20 cellular contexts compared by ENCODE assay signal in the genomic region with DNA sequence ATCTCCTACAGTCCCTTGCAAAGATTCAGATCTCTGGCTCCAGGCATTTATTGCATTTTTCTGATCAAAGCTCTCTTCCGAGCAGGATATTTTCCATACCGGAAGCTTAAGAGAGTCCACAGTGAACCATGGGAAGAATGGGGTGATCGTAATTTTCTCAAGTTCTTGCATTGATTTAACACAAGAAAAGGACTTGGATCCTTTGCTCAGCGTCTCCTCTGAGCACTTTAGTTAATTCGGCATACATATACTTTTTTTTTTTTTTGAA.
DNase-seq lines count a peak whose midpoint lies in the region; ATAC-seq and TF ChIP-seq lines count a peak whose summit lies in the region.
"Had no signal": no experiment of that assay in that cellular context is flagged by ENCODE, and none has a peak within 500 bp of the region (broad histone marks: within the 10 kb centered on the region; RNA-seq: fewer than 3 reads in every experiment).

No MANE protein-coding gene starts in this region.

- no peak overlapping the region for H3K4me3 Mint-ChIP-seq in Caco-2 (ENCODE audit: unreplicated experiment)
- no peak overlapping the region for H3K4me3 Mint-ChIP-seq in activated CD8-positive, alpha-beta T cell treated with anti-CD3 and anti-CD28 coated beads for 36 hours
- H3K4me3 Mint-ChIP-seq: activated B cell treated with CpG ODN at 0.5 μM for 24 hours; activated CD4-positive, alpha-beta memory T cell treated with anti-CD3 and anti-CD28 coated beads, Interleukin-2, amount 10 ng/mL, durations not matched to agents 7 days and 5 days; activated naive CD8-positive, alpha-beta T cell treated with anti-CD3 and anti-CD28 coated beads for 36 hours; activated T-cell treated with anti-CD3 and anti-CD28 coated beads, Interleukin-2, amount 50 U/mL, for 72 hours; CD4-positive, CD25-positive, alpha-beta regulatory T cell; dendritic cell treated with granulocyte-macrophage colony-stimulating factor and Interleukin-4, amounts not matched to agents 40 ng/mL and 50 ng/mL, for 4 days; stimulated activated naive CD8-positive, alpha-beta T cell treated with anti-CD3 and anti-CD28 coated beads, Interleukin-15, amount 100 ng/mL, for 72 hours had no signal

- H3F3A ChIP-seq in smooth muscle cell (ENCODE audit: low read depth): peaks cover 13% of the 10 kb centered on the region

- H3K4me2 ChIP-seq in smooth muscle cell (peak overlapping the region; percentile 18), neuronal stem cell (ENCODE audit: insufficient read depth, low read length, poor library complexity, severe bottlenecking) (no peak overlapping the region)

- H3K9me3 Mint-ChIP-seq in Caco-2 (ENCODE audit: unreplicated experiment): no peaks in the 10 kb centered on the region
- peaks cover 5% of the 10 kb centered on the region for H3K9me3 Mint-ChIP-seq in activated CD8-positive, alpha-beta T cell treated with anti-CD3 and anti-CD28 coated beads for 36 hours
- H3K9me3 Mint-ChIP-seq: dendritic cell treated with granulocyte-macrophage colony-stimulating factor and Interleukin-4, amounts not matched to agents 40 ng/mL and 50 ng/mL, for 4 days had no signal

- 43% methylated on average over 5 of the region's 5 CpGs for WGBS in smooth muscle cell (ENCODE audit: low lambda C conversion rate)
- no CpG with 5 or more reads among the region's 5 CpGs for WGBS in neuronal stem cell (ENCODE audit: extremely low coverage in 2 of 2, insufficient read length in 2 of 2, insufficient replicate concordance in 1 of 2), 2 donors

- no peak for ATAC-seq in activated CD8-positive, alpha-beta T cell treated with anti-CD3 and anti-CD28 coated beads for 36 hours
- ATAC-seq: K562; stimulated activated naive CD8-positive, alpha-beta T cell treated with anti-CD3 and anti-CD28 coated beads, Interleukin-15, amount 100 ng/mL, for 72 hours had no signal

- H3K27me3 Mint-ChIP-seq in Caco-2 (ENCODE audit: insufficient read depth, unreplicated experiment): no peaks in the 10 kb centered on the region
- no peaks in the 10 kb centered on the region for H3K27me3 Mint-ChIP-seq in activated CD8-positive, alpha-beta T cell treated with anti-CD3 and anti-CD28 coated beads for 36 hours
- H3K27me3 Mint-ChIP-seq: activated CD4-positive, alpha-beta memory T cell treated with anti-CD3 and anti-CD28 coated beads, Interleukin-2, amount 10 ng/mL, durations not matched to agents 7 days and 5 days; activated naive CD8-positive, alpha-beta T cell treated with anti-CD3 and anti-CD28 coated beads for 36 hours; CD4-positive, CD25-positive, alpha-beta regulatory T cell; dendritic cell treated with granulocyte-macrophage colony-stimulating factor and Interleukin-4, amounts not matched to agents 40 ng/mL and 50 ng/mL, for 4 days had no signal

- H2BK15ac ChIP-seq in neuronal stem cell (ENCODE audit: low read length): no peak overlapping the region

- H3K4me1 ChIP-seq in Caco-2 (peaks cover 28% of the 10 kb centered on the region), smooth muscle cell (ENCODE audit: low read depth) (peaks cover 12% of the 10 kb centered on the region), neuronal stem cell (ENCODE audit: control insufficient read depth in 2 of 2, insufficient read depth in 1 of 2, low read depth in 1 of 2, low read length in 2 of 2) (peaks cover 11 to 13% of the 10 kb centered on the region in 2 donors)

- peaks cover 36% of the 10 kb centered on the region for H3K4me1 Mint-ChIP-seq in Caco-2 (ENCODE audit: low read depth, unreplicated experiment)
- no peaks in the 10 kb centered on the region for H3K4me1 Mint-ChIP-seq in activated CD8-positive, alpha-beta T cell treated with anti-CD3 and anti-CD28 coated beads for 36 hours (ENCODE audit: low read depth)
- H3K4me1 Mint-ChIP-seq: activated B cell treated with CpG ODN at 0.5 μM for 24 hours; activated CD4-positive, alpha-beta memory T cell treated with anti-CD3 and anti-CD28 coated beads, Interleukin-2, amount 10 ng/mL, durations not matched to agents 7 days and 5 days; activated naive CD8-positive, alpha-beta T cell treated with anti-CD3 and anti-CD28 coated beads for 36 hours; stimulated activated naive CD8-positive, alpha-beta T cell treated with anti-CD3 and anti-CD28 coated beads, Interleukin-15, amount 100 ng/mL, for 72 hours had no signal

- no peak overlapping the region for H2BK120ac ChIP-seq in neuronal stem cell (ENCODE audit: low read depth, low read length)

- CTCF ChIA-PET in Caco-2 (lab: Charles Lee): no interaction called here
- CTCF ChIA-PET in activated CD8-positive, alpha-beta T cell treated with anti-CD3 and anti-CD28 coated beads for 36 hours (lab: Charles Lee): no interaction called here

- TF ChIP-seq CTCF in Caco-2 (IDR thresholded peaks at IDR 0.05; ENCODE audit: insufficient read depth in 1 of 2, low read depth in 1 of 2, low read length in 1 of 2, severe bottlenecking in 1 of 2, unreplicated experiment in 1 of 2) (no peak), smooth muscle cell (IDR thresholded peaks at IDR 0.05; ENCODE audit: borderline replicate concordance, insufficient read depth, poor library complexity, severe bottlenecking) (no peak)
- TF ChIP-seq CTCF in activated CD8-positive, alpha-beta T cell treated with anti-CD3 and anti-CD28 coated beads for 36 hours (IDR thresholded peaks at IDR 0.05): no peak

- no peak overlapping the region for H3K23ac ChIP-seq in neuronal stem cell (ENCODE audit: low read depth, low read length, poor library complexity)

- BruUV-seq in Caco-2 (replicated peaks; lab: Mats Ljungman, UMichigan): no TSS peak

- H3K27me3 ChIP-seq in Caco-2 (replicated peaks; ENCODE audit: control insufficient read depth, insufficient read depth, low read length): no peaks in the 10 kb centered on the region
- no peaks in the 10 kb centered on the region for H3K27me3 ChIP-seq in smooth muscle cell (ENCODE audit: low read depth)
- no peaks in the 10 kb centered on the region for H3K27me3 ChIP-seq in neuronal stem cell (ENCODE audit: control insufficient read depth in 3 of 3, insufficient read depth in 3 of 3, low read depth in 1 of 3, low read length in 3 of 3)
- H3K27me3 ChIP-seq: left lung had no signal

- H2BK5ac ChIP-seq in neuronal stem cell (ENCODE audit: low read length): no peak overlapping the region

- DNase-seq in Caco-2: no peak
- DNase-seq in left kidney (ENCODE audit: low read depth, low spot score): peak; percentile 42
- DNase-seq in smooth muscle cell (lab: John Stamatoyannopoulos, UW; ENCODE audit: unreplicated experiment): no peak
- DNase-seq in NCI-H1048 (lab: John Stamatoyannopoulos, UW): no peak
- no peak for DNase-seq in neuronal stem cell (ENCODE audit: low spot score)
- DNase-seq in activated CD8-positive, alpha-beta T cell treated with anti-CD3 and anti-CD28 coated beads for 36 hours: no peak
- DNase-seq in hypothalamus (lab: John Stamatoyannopoulos, UW): no peak
- DNase-seq: activated B cell treated with CpG ODN at 0.5 μM for 24 hours; activated CD4-positive, alpha-beta memory T cell treated with anti-CD3 and anti-CD28 coated beads, Interleukin-2, amount 10 ng/mL, durations not matched to agents 7 days and 5 days; activated naive CD8-positive, alpha-beta T cell treated with anti-CD3 and anti-CD28 coated beads for 36 hours; activated T-cell treated with anti-CD3 and anti-CD28 coated beads, Interleukin-2, amount 50 U/mL, for 72 hours; CD4-positive, CD25-positive, alpha-beta regulatory T cell; HCEC 1CT; left lung; NCI-H774; OCI-M1; stimulated activated naive CD8-positive, alpha-beta T cell treated with anti-CD3 and anti-CD28 coated beads, Interleukin-15, amount 100 ng/mL, for 72 hours had no signal

- H3K36me3 ChIP-seq in Caco-2 (ENCODE audit: control insufficient read depth, insufficient read depth, low read length) (no peaks in the 10 kb centered on the region), smooth muscle cell (ENCODE audit: low read depth) (no peaks in the 10 kb centered on the region), neuronal stem cell (replicated peaks in 1 of 2; ENCODE audit: control insufficient read depth in 2 of 2, insufficient read depth in 2 of 2, low read length in 2 of 2) (peaks cover 0 to 1% of the 10 kb centered on the region in 2 donors)
- H3K36me3 ChIP-seq: left lung had no signal

- H3K9ac ChIP-seq in smooth muscle cell (ENCODE audit: low read depth) (no peak overlapping the region), neuronal stem cell (ENCODE audit: low read depth, low read length, poor library complexity) (no peak overlapping the region)

- H3K18ac ChIP-seq in neuronal stem cell (ENCODE audit: low read length): no peak overlapping the region

- H3K27ac ChIP-seq in cingulate gyrus (ENCODE audit: low read depth, low read length): peak overlapping the region; percentile 49
- peak overlapping the region; percentile 30 for H3K27ac ChIP-seq in smooth muscle cell (ENCODE audit: low read depth)
- H3K27ac ChIP-seq in neuronal stem cell (replicated peaks; ENCODE audit: low read length): no peak overlapping the region
- H3K27ac ChIP-seq: left lung had no signal

- H4K91ac ChIP-seq in neuronal stem cell (ENCODE audit: low read depth, low read length, poor library complexity): no peak overlapping the region

- H3K27ac Mint-ChIP-seq in Caco-2 (ENCODE audit: unreplicated experiment): peak overlapping the region; percentile 48
- H3K27ac Mint-ChIP-seq in activated CD8-positive, alpha-beta T cell treated with anti-CD3 and anti-CD28 coated beads for 36 hours: no peak overlapping the region
- H3K27ac Mint-ChIP-seq: activated B cell treated with CpG ODN at 0.5 μM for 24 hours; activated CD4-positive, alpha-beta memory T cell treated with anti-CD3 and anti-CD28 coated beads, Interleukin-2, amount 10 ng/mL, durations not matched to agents 7 days and 5 days; activated naive CD8-positive, alpha-beta T cell treated with anti-CD3 and anti-CD28 coated beads for 36 hours; activated T-cell treated with anti-CD3 and anti-CD28 coated beads, Interleukin-2, amount 50 U/mL, for 72 hours; CD4-positive, CD25-positive, alpha-beta regulatory T cell; dendritic cell treated with granulocyte-macrophage colony-stimulating factor and Interleukin-4, amounts not matched to agents 40 ng/mL and 50 ng/mL, for 4 days had no signal

- no peaks in the 10 kb centered on the region for H3K79me1 ChIP-seq in neuronal stem cell (ENCODE audit: low read depth, low read length)

- no peak overlapping the region for H3K14ac ChIP-seq in neuronal stem cell (ENCODE audit: low read length)

- POLR2A ChIA-PET in Caco-2 (lab: Charles Lee): no interaction called here
- POLR2A ChIA-PET in activated CD8-positive, alpha-beta T cell treated with anti-CD3 and anti-CD28 coated beads for 36 hours (lab: Charles Lee): no interaction called here

- H2AK5ac ChIP-seq in neuronal stem cell (ENCODE audit: low read depth, low read length): no peak overlapping the region

- H3K9me3 ChIP-seq in Caco-2 (0 out of 2 replicates have a peak, but pooled peaks cover 9% of the 10 kb centered on the region), smooth muscle cell (replicated peaks; ENCODE audit: low read depth) (no peaks in the 10 kb centered on the region), neuronal stem cell (replicated peaks in 1 of 2; ENCODE audit: control insufficient read depth in 2 of 2, insufficient read depth in 1 of 2, low read depth in 1 of 2, low read length in 2 of 2) (peaks cover 2 to 3% of the 10 kb centered on the region in 2 donors)

- no peak overlapping the region for H2BK12ac ChIP-seq in neuronal stem cell (ENCODE audit: low read length)

- peaks cover 46% of the 10 kb centered on the region for H3K36me3 Mint-ChIP-seq in Caco-2 (ENCODE audit: insufficient read depth, unreplicated experiment)
- no peaks in the 10 kb centered on the region for H3K36me3 Mint-ChIP-seq in activated CD8-positive, alpha-beta T cell treated with anti-CD3 and anti-CD28 coated beads for 36 hours (ENCODE audit: low read depth)
- H3K36me3 Mint-ChIP-seq: CD4-positive, CD25-positive, alpha-beta regulatory T cell had no signal

- no peak overlapping the region for H3K4me3 ChIP-seq in Caco-2 (ENCODE audit: low read depth, low read length)
- no peak overlapping the region for H3K4me3 ChIP-seq in smooth muscle cell
- no peak overlapping the region for H3K4me3 ChIP-seq in neuronal stem cell (ENCODE audit: low read length in 2 of 2)
- H3K4me3 ChIP-seq: K562, left lung had no signal

- H2AFZ ChIP-seq in smooth muscle cell (ENCODE audit: low read depth): no peak overlapping the region
- no peak overlapping the region for H2AFZ ChIP-seq in neuronal stem cell (ENCODE audit: low read length)

- no peaks in the 10 kb centered on the region for H3K79me2 ChIP-seq in smooth muscle cell (ENCODE audit: low read depth)

- H3K4ac ChIP-seq in neuronal stem cell (ENCODE audit: low read length): no peak overlapping the region

- intact Hi-C loops in Caco-2 (cut with micrococcal nuclease; ENCODE audit: unreplicated experiment): no loop called here
- intact Hi-C loops in activated CD8-positive, alpha-beta T cell treated with anti-CD3 and anti-CD28 coated beads for 36 hours (cut with micrococcal nuclease): no loop called here

- H4K8ac ChIP-seq in neuronal stem cell (ENCODE audit: low read depth, low read length): no peak overlapping the region

- no peaks in the 10 kb centered on the region for H4K20me1 ChIP-seq in smooth muscle cell (ENCODE audit: low read depth)
